ENCODE assay signal across 2 cellular contexts in genomic region chr3:8500966-8501365, GRCh38.
TF ChIP-seq lines count a peak whose summit lies in the region.

No MANE protein-coding gene starts in this region.

TF ChIP-seq in endothelial cell of umbilical vein, 7 proteins besides CTCF, POLR2A, EP300 and RAD21 (continued from another document):
- no peak for TF ChIP-seq POLR2AphosphoS5 (IDR thresholded peaks at IDR 0.05; ENCODE audit: insufficient read depth, low read depth, low read length)

TF ChIP-seq in neural cell, 6 proteins besides CTCF, POLR2A, EP300 and RAD21 (continued from another document):
- no peak for TF ChIP-seq REST (IDR thresholded peaks at IDR 0.05; ENCODE audit: borderline replicate concordance)
